In genomic region chr5:172596638-172597231, GRCh38 we compare ENCODE assay signal across 1 cellular context.
A peak's percentile ranks its signal among the peaks of the same experiment; 100 is the strongest.
TF ChIP-seq lines count a peak whose summit lies in the region.

No MANE protein-coding gene starts in this region.

TF ChIP-seq in K562, 482 proteins besides CTCF, POLR2A, EP300 and RAD21:
- TF ChIP-seq ZNF75A (CRISPR knock-in tag; IDR thresholded peaks at IDR 0.05) (no peak), MLLT1 (IDR thresholded peaks at IDR 0.05) (peak in 1 of 2 experiments; percentile 18; a peak in 1 of 4 replicates), ELF4 (CRISPR knock-in tag; IDR thresholded peaks at IDR 0.05) (0 out of 2 replicates have a peak, but pooled peaks have one; percentile 15), ELK3 (CRISPR knock-in tag; IDR thresholded peaks at IDR 0.05) (no peak), ADNP (tag; IDR thresholded peaks at IDR 0.05) (0 out of 2 replicates have a peak, but pooled peaks have one; percentile 52), PHF20 (IDR thresholded peaks at IDR 0.05; ENCODE audit: partially characterized antibody) (peak; percentile 37), HDAC1 (IDR thresholded peaks at IDR 0.05) (no peak), CREM (IDR thresholded peaks at IDR 0.05; ENCODE audit: low read depth) (no peak)
TF ChIP-seq in K562: peak in this region for 4.
